In the genomic region with DNA sequence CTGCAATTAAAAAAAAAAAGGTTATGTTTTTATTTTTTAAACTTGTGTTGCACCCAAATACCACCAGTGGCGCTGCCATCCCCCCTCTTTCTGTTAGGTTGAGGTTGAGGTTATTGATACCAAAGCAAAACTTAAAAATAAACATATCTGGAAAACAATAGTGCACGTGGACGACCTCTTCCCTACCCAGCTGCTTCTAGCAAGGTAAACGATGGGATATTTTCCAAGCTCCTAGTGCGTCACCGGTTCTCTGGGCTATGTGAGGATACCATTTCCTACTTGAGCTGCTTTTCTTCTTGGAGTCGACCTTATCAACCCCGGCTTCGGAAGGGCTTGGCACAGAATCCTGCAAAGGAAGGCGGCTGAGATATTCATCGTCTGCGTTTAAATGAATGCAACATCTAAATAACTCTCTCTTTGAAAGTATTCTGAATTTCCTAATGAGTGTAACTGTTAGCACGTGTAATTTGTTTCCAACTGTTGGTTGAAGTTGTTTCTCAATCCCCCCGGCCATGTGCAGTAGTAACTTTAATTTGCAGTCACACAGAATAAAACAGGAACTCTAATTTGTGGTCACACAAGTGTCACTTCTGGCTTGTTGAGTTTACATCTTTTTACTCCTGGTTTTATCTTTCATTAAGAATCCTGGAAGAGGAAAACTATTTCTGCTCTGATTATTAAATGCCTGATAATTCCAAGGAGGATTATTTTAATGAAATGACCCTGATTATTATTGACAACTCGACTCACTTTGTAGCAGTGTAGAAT, we compare ENCODE assay signal across 8 cellular contexts. TPM values are rescaled to one million over a fixed set of nuclear protein-coding genes. Genes with fewer than 3 reads are reported as not detected.
A peak's percentile ranks its signal among the peaks of the same experiment; 100 is the strongest.
DNase-seq lines count a peak whose midpoint lies in the region; ATAC-seq and TF ChIP-seq lines count a peak whose summit lies in the region.

No MANE protein-coding gene starts in this region.

- H3K27me3 ChIP-seq in RWPE2 (ENCODE audit: insufficient read depth, poor library complexity, severe bottlenecking) (no peaks in the 10 kb centered on the region), colonic mucosa (no peaks in the 10 kb centered on the region), left lung (no peaks in the 10 kb centered on the region), stomach smooth muscle (ENCODE audit: control insufficient read depth in 1 of 2, insufficient read depth in 2 of 2, low read length in 2 of 2) (no peaks in the 10 kb centered on the region)

- H3K27ac ChIP-seq in RWPE2 (ENCODE audit: poor library complexity, severe bottlenecking) (peak overlapping the region; percentile 54), colonic mucosa (peak overlapping the region; percentile 88), left lung (peak overlapping the region; percentile 90 to 94), stomach smooth muscle (ENCODE audit: low read length) (peak overlapping the region; percentile 82)

- peak; percentile 10 for DNase-seq in activated CD4-positive, alpha-beta T cell treated with anti-CD3 and anti-CD28 coated beads for 48 hours
- DNase-seq in activated CD4-positive, alpha-beta T cell treated with anti-CD3 and anti-CD28 coated beads for 4 hours = no peak
- DNase-seq in LNCaP clone FGC (ENCODE audit: low read depth) (peak; percentile 88), RWPE2 (ENCODE audit: low spot score) (no peak), colonic mucosa (peak; percentile 61), left lung (peak in 1 of 2 donors; percentile 50)

- H3K9ac ChIP-seq in colonic mucosa (ENCODE audit: low read depth in 2 of 2, low read length in 2 of 2) (peak overlapping the region; percentile 96 to 98), stomach smooth muscle (ENCODE audit: low read length in 2 of 2) (peak overlapping the region; percentile 84 to 86)

- ATAC-seq in RWPE2 (ENCODE audit: low read depth) = peak; percentile 58; the same call in 2 of the 3 replicates
- peak; percentile 48 for ATAC-seq in left lung
- no peak for ATAC-seq in HG03565 (IDR thresholded peaks at IDR 0.05; ENCODE audit: unreplicated experiment)

- H3K9me3 ChIP-seq in RWPE2 (ENCODE audit: severe bottlenecking) (no peaks in the 10 kb centered on the region), colonic mucosa (no peaks in the 10 kb centered on the region), left lung (no peaks in the 10 kb centered on the region), stomach smooth muscle (ENCODE audit: control insufficient read depth in 2 of 2, low read length in 2 of 2) (no peaks in the 10 kb centered on the region)

- TF ChIP-seq CTCF in LNCaP clone FGC (IDR thresholded peaks at IDR 0.05; ENCODE audit: control insufficient read depth, extremely low read depth, insufficient read depth) (0 out of 2 replicates have a peak, but pooled peaks have one; percentile 6), RWPE2 (IDR thresholded peaks at IDR 0.05; ENCODE audit: poor library complexity, severe bottlenecking) (no peak), colonic mucosa (IDR thresholded peaks at IDR 0.05) (peak; percentile 18), left lung (IDR thresholded peaks at IDR 0.05) (peak in 1 of 2 donors; percentile 23)

- peaks cover 8% of the 10 kb centered on the region for H3K4me1 ChIP-seq in RWPE2 (ENCODE audit: insufficient read depth, poor library complexity, severe bottlenecking)
- peaks cover 6% of the 10 kb centered on the region for H3K4me1 ChIP-seq in colonic mucosa
- H3K4me1 ChIP-seq in left lung = peaks cover 11 to 27% of the 10 kb centered on the region in 2 donors
- H3K4me1 ChIP-seq in stomach smooth muscle (ENCODE audit: control insufficient read depth, insufficient read depth, low read length) = peaks cover 12% of the 10 kb centered on the region

- H3K4me3 ChIP-seq in LNCaP clone FGC (ENCODE audit: low read depth, low read length) (peak overlapping the region; percentile 91), RWPE2 (ENCODE audit: severe bottlenecking) (peak overlapping the region; percentile 92), colonic mucosa (peak overlapping the region; percentile 72), left lung (peak overlapping the region; percentile 89 to 95), stomach smooth muscle (ENCODE audit: low read length in 2 of 2) (peak overlapping the region; percentile 93 to 94)

- intact Hi-C loops in colonic mucosa (cut with DNase I) (loop anchor here (2.0 kb wide), 1 partner anchor 67 kb away; a partner anchor contains a TSS), left lung (cut with DNase I) (no loop called here)

- H3K36me3 ChIP-seq in RWPE2 (ENCODE audit: low read depth) (peaks cover 3% of the 10 kb centered on the region; the same call in 1 of the 2 replicates), colonic mucosa (no peaks in the 10 kb centered on the region), left lung (no peaks in the 10 kb centered on the region), stomach smooth muscle (ENCODE audit: control insufficient read depth in 2 of 2, insufficient read depth in 2 of 2, low read length in 2 of 2) (peaks cover 0 to 2% of the 10 kb centered on the region in 2 donors)

RNA-seq across cellular contexts. Expression of a gene that starts 1.0 kb away (rescaled TPM):
- 10 to 100 TPM; 26.4 to 53.5 TPM for total RNA-seq in colonic mucosa
- total RNA-seq in left lung = 10 to 100 TPM; 31.9 to 34.6 TPM

Comparison
In these comparisons a context has a peak if more than half of its experiments do, and no peak if none do; other contexts are left out.
1. DNase-seq: peak in activated CD4-positive, alpha-beta T cell treated with anti-CD3 and anti-CD28 coated beads for 48 hours (single experiment), LNCaP clone FGC (single experiment) and colonic mucosa (single experiment); none in activated CD4-positive, alpha-beta T cell treated with anti-CD3 and anti-CD28 coated beads for 4 hours (0 of 2) and RWPE2 (single experiment).
2. Peak in every context shown above with its lines, with median percentiles within 50 percentile points of each other: H3K4me3 ChIP-seq and H3K27ac ChIP-seq.